Comparison of ENCODE assay signal across 2 cellular contexts in the genomic region with DNA sequence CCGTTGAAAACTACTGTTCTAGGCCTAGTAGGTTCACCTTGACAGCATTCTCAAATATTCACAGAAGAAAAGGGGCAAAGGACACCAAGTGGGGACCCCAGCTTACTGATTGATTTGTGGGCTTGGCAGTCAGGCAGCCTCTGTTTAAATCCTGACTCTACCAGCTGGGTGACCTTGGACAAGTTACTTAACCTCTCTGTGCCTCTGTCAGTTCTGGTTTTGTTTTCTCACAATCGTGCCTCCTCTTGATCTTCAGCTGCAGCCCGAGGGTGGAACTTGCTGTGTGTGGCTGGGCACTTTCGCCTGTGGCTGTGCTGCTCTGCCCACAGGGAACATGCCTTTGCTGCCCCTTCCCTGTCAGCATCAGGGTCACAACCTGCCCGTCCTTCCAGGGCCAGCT.
A peak's percentile ranks its signal among the peaks of the same experiment; 100 is the strongest.
TF ChIP-seq lines count a peak whose summit lies in the region.

No MANE protein-coding gene starts in this region.

TF ChIP-seq in IMR-90, 13 proteins besides CTCF, POLR2A, EP300 and RAD21:
- TF ChIP-seq RFX5 (IDR thresholded peaks at IDR 0.05; ENCODE audit: low read depth, low read length): no peak
- no peak for TF ChIP-seq SMC3 (IDR thresholded peaks at IDR 0.05; ENCODE audit: low read depth, low read length)
- TF ChIP-seq FOS (IDR thresholded peaks at IDR 0.05; ENCODE audit: low read depth, low read length): no peak
- no peak for TF ChIP-seq BHLHE40 (IDR thresholded peaks at IDR 0.05; ENCODE audit: low read depth, low read length)
- TF ChIP-seq MAZ (IDR thresholded peaks at IDR 0.05; ENCODE audit: borderline replicate concordance, low read depth, low read length): no peak
- no peak for TF ChIP-seq NFE2L2 (IDR thresholded peaks at IDR 0.05; ENCODE audit: low read depth, low read length)

TF ChIP-seq in GM12878, 131 proteins besides CTCF, POLR2A, EP300 and RAD21:
- TF ChIP-seq, protein P1, sequence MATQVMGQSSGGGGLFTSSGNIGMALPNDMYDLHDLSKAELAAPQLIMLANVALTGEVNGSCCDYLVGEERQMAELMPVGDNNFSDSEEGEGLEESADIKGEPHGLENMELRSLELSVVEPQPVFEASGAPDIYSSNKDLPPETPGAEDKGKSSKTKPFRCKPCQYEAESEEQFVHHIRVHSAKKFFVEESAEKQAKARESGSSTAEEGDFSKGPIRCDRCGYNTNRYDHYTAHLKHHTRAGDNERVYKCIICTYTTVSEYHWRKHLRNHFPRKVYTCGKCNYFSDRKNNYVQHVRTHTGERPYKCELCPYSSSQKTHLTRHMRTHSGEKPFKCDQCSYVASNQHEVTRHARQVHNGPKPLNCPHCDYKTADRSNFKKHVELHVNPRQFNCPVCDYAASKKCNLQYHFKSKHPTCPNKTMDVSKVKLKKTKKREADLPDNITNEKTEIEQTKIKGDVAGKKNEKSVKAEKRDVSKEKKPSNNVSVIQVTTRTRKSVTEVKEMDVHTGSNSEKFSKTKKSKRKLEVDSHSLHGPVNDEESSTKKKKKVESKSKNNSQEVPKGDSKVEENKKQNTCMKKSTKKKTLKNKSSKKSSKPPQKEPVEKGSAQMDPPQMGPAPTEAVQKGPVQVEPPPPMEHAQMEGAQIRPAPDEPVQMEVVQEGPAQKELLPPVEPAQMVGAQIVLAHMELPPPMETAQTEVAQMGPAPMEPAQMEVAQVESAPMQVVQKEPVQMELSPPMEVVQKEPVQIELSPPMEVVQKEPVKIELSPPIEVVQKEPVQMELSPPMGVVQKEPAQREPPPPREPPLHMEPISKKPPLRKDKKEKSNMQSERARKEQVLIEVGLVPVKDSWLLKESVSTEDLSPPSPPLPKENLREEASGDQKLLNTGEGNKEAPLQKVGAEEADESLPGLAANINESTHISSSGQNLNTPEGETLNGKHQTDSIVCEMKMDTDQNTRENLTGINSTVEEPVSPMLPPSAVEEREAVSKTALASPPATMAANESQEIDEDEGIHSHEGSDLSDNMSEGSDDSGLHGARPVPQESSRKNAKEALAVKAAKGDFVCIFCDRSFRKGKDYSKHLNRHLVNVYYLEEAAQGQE (IDR thresholded peaks at IDR 0.05; ENCODE audit: low read depth, low read length): no peak
- peak; percentile 42; the same call in 1 of the 2 replicates for TF ChIP-seq SMARCA5 (IDR thresholded peaks at IDR 0.05)
- no peak for TF ChIP-seq TBL1XR1 (IDR thresholded peaks at IDR 0.05; ENCODE audit: low read depth, low read length)
- TF ChIP-seq, protein P2, sequence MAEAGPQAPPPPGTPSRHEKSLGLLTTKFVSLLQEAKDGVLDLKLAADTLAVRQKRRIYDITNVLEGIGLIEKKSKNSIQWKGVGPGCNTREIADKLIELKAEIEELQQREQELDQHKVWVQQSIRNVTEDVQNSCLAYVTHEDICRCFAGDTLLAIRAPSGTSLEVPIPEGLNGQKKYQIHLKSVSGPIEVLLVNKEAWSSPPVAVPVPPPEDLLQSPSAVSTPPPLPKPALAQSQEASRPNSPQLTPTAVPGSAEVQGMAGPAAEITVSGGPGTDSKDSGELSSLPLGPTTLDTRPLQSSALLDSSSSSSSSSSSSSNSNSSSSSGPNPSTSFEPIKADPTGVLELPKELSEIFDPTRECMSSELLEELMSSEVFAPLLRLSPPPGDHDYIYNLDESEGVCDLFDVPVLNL (IDR thresholded peaks at IDR 0.05; ENCODE audit: low read depth, low read length): no peak
- TF ChIP-seq HDGF (IDR thresholded peaks at IDR 0.05): no peak
- no peak for TF ChIP-seq ESRRA (IDR thresholded peaks at IDR 0.05; ENCODE audit: low read length)
